ENCODE assay signal across 28 cellular contexts in the genomic region with DNA sequence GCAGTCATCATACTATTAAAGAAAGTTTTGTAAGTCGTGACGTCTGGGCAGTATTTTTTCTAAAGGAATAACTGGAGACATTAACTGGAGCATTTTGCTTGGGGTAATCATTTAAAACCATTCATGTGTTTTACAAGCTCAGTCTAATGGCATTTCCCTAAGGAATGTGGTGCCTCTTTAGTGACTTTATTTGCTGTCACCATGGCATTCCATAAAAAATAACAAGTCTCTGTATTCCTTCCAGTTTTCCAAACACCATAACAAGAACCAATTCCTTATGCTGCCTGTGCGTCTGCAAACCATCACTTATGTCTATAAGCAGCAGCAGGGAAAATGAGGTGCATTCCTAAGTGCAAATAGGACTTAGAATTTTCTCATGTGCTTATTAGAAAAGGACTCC.
DNase-seq lines count a peak whose midpoint lies in the region; ATAC-seq and TF ChIP-seq lines count a peak whose summit lies in the region.
"Had no signal": no experiment of that assay in that cellular context is flagged by ENCODE, and none has a peak within 500 bp of the region (broad histone marks: within the 10 kb centered on the region; RNA-seq: fewer than 3 reads in every experiment).

No MANE protein-coding gene starts in this region.

- no peak overlapping the region for H4K91ac ChIP-seq in H9 (ENCODE audit: insufficient read length, low read depth, low read length)

- H4K8ac ChIP-seq in H9 (replicated peaks; ENCODE audit: insufficient read length, low read depth, low read length) = no peak overlapping the region
- no peak overlapping the region for H4K8ac ChIP-seq in mesendoderm (ENCODE audit: low read depth, low read length)

- intact Hi-C loops in activated CD8-positive, alpha-beta T cell treated with anti-CD3 and anti-CD28 coated beads for 36 hours (cut with micrococcal nuclease) = no loop called here
- intact Hi-C loops in activated T-helper 1 cell treated with anti-CD3 and anti-CD28 coated beads, Interleukin-12 subunit alpha, Interleukin-12 subunit beta, Interleukin-2, Interleukin-4 antibody, amounts not matched to agents 30 ng/mL and 10 ng/mL and 1 ng/mL, durations not matched to agents 14 hours and 24 hours and 36 hours (cut with micrococcal nuclease) = no loop called here

- H2BK15ac ChIP-seq in H9 (ENCODE audit: low read depth, low read length) (no peak overlapping the region), mesendoderm (replicated peaks; ENCODE audit: low read depth) (no peak overlapping the region)

- POLR2A ChIA-PET in activated CD8-positive, alpha-beta T cell treated with anti-CD3 and anti-CD28 coated beads for 36 hours (lab: Charles Lee) = no interaction called here

- H2AK5ac ChIP-seq in H9 (ENCODE audit: insufficient read length, low read length) (no peak overlapping the region), mesendoderm (ENCODE audit: low read length) (no peak overlapping the region)

- CTCF ChIA-PET in activated CD8-positive, alpha-beta T cell treated with anti-CD3 and anti-CD28 coated beads for 36 hours (lab: Charles Lee) = no interaction called here

- no peaks in the 10 kb centered on the region for H3K27me3 ChIP-seq in H9 (ENCODE audit: insufficient read depth, low read length)
- no peaks in the 10 kb centered on the region for H3K27me3 ChIP-seq in mesendoderm (ENCODE audit: insufficient read depth, low read length, poor library complexity)
- H3K27me3 ChIP-seq: esophagus muscularis mucosa, hepatocyte, SJSA1, tibial artery had no signal

- H3K36me3 Mint-ChIP-seq in H9 (ENCODE audit: insufficient read depth in 1 of 3, low read depth in 3 of 3) = no peaks in the 10 kb centered on the region
- H3K36me3 Mint-ChIP-seq in activated CD8-positive, alpha-beta T cell treated with anti-CD3 and anti-CD28 coated beads for 36 hours (ENCODE audit: low read depth) = no peaks in the 10 kb centered on the region
- H3K36me3 Mint-ChIP-seq in stimulated activated effector memory CD8-positive, alpha-beta T cell treated with anti-CD3 and anti-CD28 coated beads, Interleukin-12 subunit alpha, Interleukin-12 subunit beta, amount 100 ng/mL, for 72 hours = no peaks in the 10 kb centered on the region
- H3K36me3 Mint-ChIP-seq in activated T-helper 1 cell treated with anti-CD3 and anti-CD28 coated beads, Interleukin-12 subunit alpha, Interleukin-12 subunit beta, Interleukin-2, Interleukin-4 antibody, amounts not matched to agents 30 ng/mL and 10 ng/mL and 1 ng/mL, durations not matched to agents 14 hours and 24 hours and 36 hours (ENCODE audit: low read depth) = no peaks in the 10 kb centered on the region
- H3K36me3 Mint-ChIP-seq: activated CD4-positive, alpha-beta memory T cell treated with anti-CD3 and anti-CD28 coated beads for 36 hours; activated naive CD8-positive, alpha-beta T cell treated with anti-CD3 and anti-CD28 coated beads, Interleukin-2, amount 10 ng/mL, durations not matched to agents 7 days and 5 days; IgD-negative memory B cell; naive B cell had no signal

- H3K4me1 ChIP-seq in H9 (ENCODE audit: insufficient read depth, low read length) (peaks cover 2% of the 10 kb centered on the region; the same call in 1 of the 2 replicates), mesendoderm (ENCODE audit: control insufficient read depth, low read depth, low read length) (peaks cover 1% of the 10 kb centered on the region)
- H3K4me1 ChIP-seq: SJSA1, tibial artery had no signal

- H3K27ac ChIP-seq in H9 (ENCODE audit: insufficient read length, low read depth, low read length) (no peak overlapping the region), mesendoderm (ENCODE audit: low read depth, low read length) (no peak overlapping the region)
- H3K27ac ChIP-seq: esophagus muscularis mucosa, hepatocyte, SJSA1, skin epidermis, tibial artery had no signal

- H3K56ac ChIP-seq in H9 (ENCODE audit: insufficient read length, low read depth, low read length) (no peak overlapping the region), mesendoderm (ENCODE audit: low read length) (no peak overlapping the region)

- no peak overlapping the region for H2AFZ ChIP-seq in H9 (ENCODE audit: low read length)
- H2AFZ ChIP-seq: hepatocyte had no signal

- TF ChIP-seq CTCF in AG10803 (conservative IDR thresholded peaks at IDR 0.05; ENCODE audit: low read length) = no peak
- TF ChIP-seq CTCF in H9 (conservative IDR thresholded peaks at IDR 0.05) = no peak
- no peak for TF ChIP-seq CTCF in activated CD8-positive, alpha-beta T cell treated with anti-CD3 and anti-CD28 coated beads for 36 hours (IDR thresholded peaks at IDR 0.05)

- H3T11ph ChIP-seq in H9 (ENCODE audit: low read length) = no peak overlapping the region

- H3K27ac Mint-ChIP-seq in H9 = no peak overlapping the region
- H3K27ac Mint-ChIP-seq in activated CD8-positive, alpha-beta T cell treated with anti-CD3 and anti-CD28 coated beads for 36 hours = no peak overlapping the region
- no peak overlapping the region for H3K27ac Mint-ChIP-seq in stimulated activated effector memory CD8-positive, alpha-beta T cell treated with anti-CD3 and anti-CD28 coated beads, Interleukin-12 subunit alpha, Interleukin-12 subunit beta, amount 100 ng/mL, for 72 hours
- no peak overlapping the region for H3K27ac Mint-ChIP-seq in activated T-helper 1 cell treated with anti-CD3 and anti-CD28 coated beads, Interleukin-12 subunit alpha, Interleukin-12 subunit beta, Interleukin-2, Interleukin-4 antibody, amounts not matched to agents 30 ng/mL and 10 ng/mL and 1 ng/mL, durations not matched to agents 14 hours and 24 hours and 36 hours
- H3K27ac Mint-ChIP-seq: activated CD4-positive, alpha-beta memory T cell treated with anti-CD3 and anti-CD28 coated beads for 36 hours; activated naive CD8-positive, alpha-beta T cell treated with anti-CD3 and anti-CD28 coated beads, Interleukin-2, amount 10 ng/mL, durations not matched to agents 7 days and 5 days; B cell; endodermal cell; IgD-negative memory B cell; naive B cell had no signal

- no peak overlapping the region for H3K4me3 Mint-ChIP-seq in H9
- H3K4me3 Mint-ChIP-seq in activated CD8-positive, alpha-beta T cell treated with anti-CD3 and anti-CD28 coated beads for 36 hours = no peak overlapping the region
- H3K4me3 Mint-ChIP-seq in stimulated activated effector memory CD8-positive, alpha-beta T cell treated with anti-CD3 and anti-CD28 coated beads, Interleukin-12 subunit alpha, Interleukin-12 subunit beta, amount 100 ng/mL, for 72 hours = no peak overlapping the region
- H3K4me3 Mint-ChIP-seq in activated T-helper 1 cell treated with anti-CD3 and anti-CD28 coated beads, Interleukin-12 subunit alpha, Interleukin-12 subunit beta, Interleukin-2, Interleukin-4 antibody, amounts not matched to agents 30 ng/mL and 10 ng/mL and 1 ng/mL, durations not matched to agents 14 hours and 24 hours and 36 hours = no peak overlapping the region
- H3K4me3 Mint-ChIP-seq: activated CD4-positive, alpha-beta memory T cell treated with anti-CD3 and anti-CD28 coated beads for 36 hours; activated naive CD8-positive, alpha-beta T cell treated with anti-CD3 and anti-CD28 coated beads, Interleukin-2, amount 10 ng/mL, durations not matched to agents 7 days and 5 days; B cell; dendritic cell treated with granulocyte-macrophage colony-stimulating factor and Interleukin-4, amounts not matched to agents 40 ng/mL and 50 ng/mL, for 4 days; endodermal cell; IgD-negative memory B cell; naive B cell; stimulated activated naive CD8-positive, alpha-beta T cell treated with anti-CD3 and anti-CD28 coated beads, Interleukin-15, amount 100 ng/mL, for 72 hours had no signal

- no peak overlapping the region for H2BK120ac ChIP-seq in H9 (ENCODE audit: low read depth, low read length, poor library complexity, severe bottlenecking)
- no peak overlapping the region for H2BK120ac ChIP-seq in mesendoderm (ENCODE audit: low read depth, low read length)

- no peak overlapping the region for H3K9ac ChIP-seq in H9 (ENCODE audit: extremely low read depth, insufficient read length, low read length)
- no peak overlapping the region for H3K9ac ChIP-seq in mesendoderm (ENCODE audit: low read length)

- H3K4me3 ChIP-seq in AG10803 (ENCODE audit: low read length) (no peak overlapping the region), mesendoderm (ENCODE audit: low read length) (no peak overlapping the region)
- H3K4me3 ChIP-seq: esophagus muscularis mucosa, hepatocyte, SJSA1, skin epidermis, tibial artery had no signal

- H3K27me3 Mint-ChIP-seq in H9 (ENCODE audit: low read depth) = no peaks in the 10 kb centered on the region
- peaks cover 4% of the 10 kb centered on the region for H3K27me3 Mint-ChIP-seq in activated CD8-positive, alpha-beta T cell treated with anti-CD3 and anti-CD28 coated beads for 36 hours
- no peaks in the 10 kb centered on the region for H3K27me3 Mint-ChIP-seq in activated T-helper 1 cell treated with anti-CD3 and anti-CD28 coated beads, Interleukin-12 subunit alpha, Interleukin-12 subunit beta, Interleukin-2, Interleukin-4 antibody, amounts not matched to agents 30 ng/mL and 10 ng/mL and 1 ng/mL, durations not matched to agents 14 hours and 24 hours and 36 hours (ENCODE audit: insufficient read depth)
- H3K27me3 Mint-ChIP-seq: activated CD4-positive, alpha-beta memory T cell treated with anti-CD3 and anti-CD28 coated beads for 36 hours; dendritic cell treated with granulocyte-macrophage colony-stimulating factor and Interleukin-4, amounts not matched to agents 40 ng/mL and 50 ng/mL, for 4 days had no signal

- no peaks in the 10 kb centered on the region for H3K36me3 ChIP-seq in mesendoderm (ENCODE audit: control insufficient read depth, insufficient read depth, low read length)
- H3K36me3 ChIP-seq: esophagus muscularis mucosa, SJSA1, tibial artery had no signal

- no peaks in the 10 kb centered on the region for H3K9me3 Mint-ChIP-seq in H9
- H3K9me3 Mint-ChIP-seq in activated CD8-positive, alpha-beta T cell treated with anti-CD3 and anti-CD28 coated beads for 36 hours = no peaks in the 10 kb centered on the region
- H3K9me3 Mint-ChIP-seq in stimulated activated effector memory CD8-positive, alpha-beta T cell treated with anti-CD3 and anti-CD28 coated beads, Interleukin-12 subunit alpha, Interleukin-12 subunit beta, amount 100 ng/mL, for 72 hours = no peaks in the 10 kb centered on the region
- H3K9me3 Mint-ChIP-seq in activated T-helper 1 cell treated with anti-CD3 and anti-CD28 coated beads, Interleukin-12 subunit alpha, Interleukin-12 subunit beta, Interleukin-2, Interleukin-4 antibody, amounts not matched to agents 30 ng/mL and 10 ng/mL and 1 ng/mL, durations not matched to agents 14 hours and 24 hours and 36 hours = no peaks in the 10 kb centered on the region
- H3K9me3 Mint-ChIP-seq: activated CD4-positive, alpha-beta memory T cell treated with anti-CD3 and anti-CD28 coated beads for 36 hours; activated naive CD8-positive, alpha-beta T cell treated with anti-CD3 and anti-CD28 coated beads, Interleukin-2, amount 10 ng/mL, durations not matched to agents 7 days and 5 days; dendritic cell treated with granulocyte-macrophage colony-stimulating factor and Interleukin-4, amounts not matched to agents 40 ng/mL and 50 ng/mL, for 4 days; endodermal cell; IgD-negative memory B cell; naive B cell; stimulated activated naive CD8-positive, alpha-beta T cell treated with anti-CD3 and anti-CD28 coated beads, Interleukin-15, amount 100 ng/mL, for 72 hours had no signal

- H2BK20ac ChIP-seq in H9 (ENCODE audit: low read depth, low read length, poor library complexity, severe bottlenecking) = no peak overlapping the region

- H2BK5ac ChIP-seq in H9 (ENCODE audit: insufficient read length, low read length) (no peak overlapping the region), mesendoderm (ENCODE audit: low read length) (no peak overlapping the region)

- no peaks in the 10 kb centered on the region for H3K23me2 ChIP-seq in H9 (ENCODE audit: insufficient read length, low read depth, low read length, poor library complexity, severe bottlenecking)

- H4K5ac ChIP-seq in H9 (ENCODE audit: insufficient read length, low read depth, low read length) (no peak overlapping the region), mesendoderm (ENCODE audit: low read length) (no peak overlapping the region)

- H3K4me2 ChIP-seq in H9 (ENCODE audit: insufficient read depth, insufficient read length, low read length) = no peak overlapping the region
- H3K4me2 ChIP-seq in mesendoderm (ENCODE audit: low read length) = no peak overlapping the region
- H3K4me2 ChIP-seq: hepatocyte had no signal

- no peaks in the 10 kb centered on the region for H4K20me1 ChIP-seq in H9 (ENCODE audit: control insufficient read depth, insufficient read depth, insufficient read length)

- no peak overlapping the region for H3K23ac ChIP-seq in H9 (ENCODE audit: insufficient read length, low read depth, low read length)
- no peak overlapping the region for H3K23ac ChIP-seq in mesendoderm (ENCODE audit: low read length)

- no CpG with 5 or more reads among the region's 3 CpGs for WGBS in H9 (ENCODE audit: extremely low coverage, insufficient read length, low lambda C conversion rate)
- WGBS in mesendoderm (ENCODE audit: extremely low coverage, insufficient coverage, low lambda C conversion rate) = no CpG with 5 or more reads among the region's 3 CpGs

- H3K79me2 ChIP-seq in H9 (ENCODE audit: insufficient read depth, low read length) (no peaks in the 10 kb centered on the region), mesendoderm (ENCODE audit: control insufficient read depth, insufficient read depth, low read length) (no peaks in the 10 kb centered on the region)
- H3K79me2 ChIP-seq: hepatocyte had no signal

- H3K18ac ChIP-seq in H9 (ENCODE audit: insufficient read length, low read depth, low read length) = peak overlapping the region; percentile 42
- no peak overlapping the region for H3K18ac ChIP-seq in mesendoderm (ENCODE audit: low read length)

- no peak for ATAC-seq in activated CD8-positive, alpha-beta T cell treated with anti-CD3 and anti-CD28 coated beads for 36 hours
- no peak for ATAC-seq in stimulated activated effector memory CD8-positive, alpha-beta T cell treated with anti-CD3 and anti-CD28 coated beads, Interleukin-12 subunit alpha, Interleukin-12 subunit beta, amount 100 ng/mL, for 72 hours
- ATAC-seq: left lobe of liver; stimulated activated naive CD8-positive, alpha-beta T cell treated with anti-CD3 and anti-CD28 coated beads, Interleukin-15, amount 100 ng/mL, for 72 hours had no signal

- no peaks in the 10 kb centered on the region for H3K79me1 ChIP-seq in H9 (ENCODE audit: insufficient read depth, low read depth, low read length, poor library complexity, severe bottlenecking)
- H3K79me1 ChIP-seq in mesendoderm (ENCODE audit: low read length) = no peaks in the 10 kb centered on the region

- DNase-seq in AG10803 (ENCODE audit: low read depth) (peak; percentile 57), H9 (no peak), astrocyte of the hippocampus (ENCODE audit: low read depth, low spot score) (peak; percentile 42), mesendoderm (peak; percentile 32), NCI-H1694 (lab: John Stamatoyannopoulos, UW) (no peak)
- DNase-seq in activated CD8-positive, alpha-beta T cell treated with anti-CD3 and anti-CD28 coated beads for 36 hours = no peak
- no peak for DNase-seq in stimulated activated effector memory CD8-positive, alpha-beta T cell treated with anti-CD3 and anti-CD28 coated beads, Interleukin-12 subunit alpha, Interleukin-12 subunit beta, amount 100 ng/mL, for 72 hours (ENCODE audit: low spot score in 2 of 2)
- no peak for DNase-seq in activated T-helper 1 cell treated with anti-CD3 and anti-CD28 coated beads, Interleukin-12 subunit alpha, Interleukin-12 subunit beta, Interleukin-2, Interleukin-4 antibody, amounts not matched to agents 30 ng/mL and 10 ng/mL and 1 ng/mL, durations not matched to agents 14 hours and 24 hours and 36 hours (ENCODE audit: low spot score)
- DNase-seq: activated CD4-positive, alpha-beta memory T cell treated with anti-CD3 and anti-CD28 coated beads for 36 hours; activated CD4-positive, CD25-positive, alpha-beta regulatory T cell treated with anti-CD3 and anti-CD28 coated beads, Interleukin-2, amount 50 U/mL, for 72 hours; activated naive CD8-positive, alpha-beta T cell treated with anti-CD3 and anti-CD28 coated beads, Interleukin-2, amount 10 ng/mL, durations not matched to agents 7 days and 5 days; central memory CD4-positive, alpha-beta T cell; DMS53; endodermal cell; GDM1; naive B cell; NCI-H1105; NCI-H526 treated with DMSO at 0.1 percent for 48 hours; stimulated activated naive CD8-positive, alpha-beta T cell treated with anti-CD3 and anti-CD28 coated beads, Interleukin-15, amount 100 ng/mL, for 72 hours; tibial artery had no signal

- no peak overlapping the region for H3K4ac ChIP-seq in H9 (ENCODE audit: low read depth, low read length)
- H3K4ac ChIP-seq in mesendoderm (ENCODE audit: low read depth, low read length) = no peak overlapping the region

- H3K9me3 ChIP-seq in H9 (ENCODE audit: control insufficient read depth, low read depth, low read length) = no peaks in the 10 kb centered on the region
- H3K9me3 ChIP-seq: esophagus muscularis mucosa, SJSA1, tibial artery had no signal

- H3K4me1 Mint-ChIP-seq in H9 = peaks cover 11 to 20% of the 10 kb centered on the region in 2 experiments
- H3K4me1 Mint-ChIP-seq in activated CD8-positive, alpha-beta T cell treated with anti-CD3 and anti-CD28 coated beads for 36 hours (ENCODE audit: low read depth) = no peaks in the 10 kb centered on the region
- H3K4me1 Mint-ChIP-seq in stimulated activated effector memory CD8-positive, alpha-beta T cell treated with anti-CD3 and anti-CD28 coated beads, Interleukin-12 subunit alpha, Interleukin-12 subunit beta, amount 100 ng/mL, for 72 hours = no peaks in the 10 kb centered on the region
- peaks cover 10% of the 10 kb centered on the region for H3K4me1 Mint-ChIP-seq in activated T-helper 1 cell treated with anti-CD3 and anti-CD28 coated beads, Interleukin-12 subunit alpha, Interleukin-12 subunit beta, Interleukin-2, Interleukin-4 antibody, amounts not matched to agents 30 ng/mL and 10 ng/mL and 1 ng/mL, durations not matched to agents 14 hours and 24 hours and 36 hours (ENCODE audit: low read depth)
- H3K4me1 Mint-ChIP-seq: B cell; stimulated activated naive CD8-positive, alpha-beta T cell treated with anti-CD3 and anti-CD28 coated beads, Interleukin-15, amount 100 ng/mL, for 72 hours had no signal

- H2BK12ac ChIP-seq in H9 (ENCODE audit: insufficient read length, low read depth, low read length) = no peak overlapping the region

- no peak overlapping the region for H3K14ac ChIP-seq in H9 (ENCODE audit: insufficient read depth, low read length)

Comparison
In these comparisons a context has a peak if more than half of its experiments do, and no peak if none do; other contexts are left out.
1. DNase-seq: peak in AG10803 (single experiment), astrocyte of the hippocampus (single experiment) and mesendoderm (single experiment); none in H9 (single experiment), activated CD8-positive, alpha-beta T cell treated with anti-CD3 and anti-CD28 coated beads for 36 hours (single experiment), stimulated activated effector memory CD8-positive, alpha-beta T cell treated with anti-CD3 and anti-CD28 coated beads, Interleukin-12 subunit alpha, Interleukin-12 subunit beta, amount 100 ng/mL, for 72 hours (0 of 2), NCI-H1694 (single experiment) and activated T-helper 1 cell treated with anti-CD3 and anti-CD28 coated beads, Interleukin-12 subunit alpha, Interleukin-12 subunit beta, Interleukin-2, Interleukin-4 antibody, amounts not matched to agents 30 ng/mL and 10 ng/mL and 1 ng/mL, durations not matched to agents 14 hours and 24 hours and 36 hours (single experiment).